11 cellular contexts compared by ENCODE assay signal in the genomic region with DNA sequence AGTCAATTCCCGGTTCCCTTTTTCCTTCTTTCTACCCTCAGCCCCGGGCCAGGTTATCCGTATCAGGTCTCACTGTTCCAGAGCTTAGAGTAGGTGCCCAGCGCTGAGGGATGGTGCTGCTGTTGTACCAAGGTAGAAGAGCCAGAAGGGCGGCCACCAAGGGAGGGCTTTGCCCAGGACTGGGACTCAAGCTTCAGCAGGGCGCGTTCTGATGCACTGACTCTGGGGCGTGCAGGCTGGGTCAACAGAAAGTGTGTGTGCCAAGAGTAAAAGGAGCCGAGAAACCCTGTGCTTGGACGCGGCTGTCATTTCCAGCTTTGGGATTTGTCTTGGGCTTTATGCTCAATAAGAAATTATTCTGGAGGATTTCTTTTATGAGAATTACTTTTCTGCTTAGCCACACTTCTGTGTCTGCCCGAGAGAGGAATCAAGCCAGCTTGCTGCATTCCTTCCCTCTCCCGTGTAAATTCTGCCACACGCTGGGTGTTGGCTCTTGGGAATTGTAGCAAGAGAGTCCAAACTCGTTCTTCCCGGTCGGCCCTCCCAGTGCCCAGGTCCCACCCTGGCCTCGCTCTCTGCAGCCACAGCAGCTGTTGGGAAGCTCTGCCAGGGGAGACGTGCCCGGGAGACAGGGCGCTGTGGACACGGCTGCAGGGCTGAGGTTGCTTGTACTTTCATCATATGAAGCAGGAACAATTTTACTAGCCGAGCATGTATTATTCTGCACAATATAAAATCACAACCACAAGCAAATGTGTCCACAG.
DNase-seq lines count a peak whose midpoint lies in the region; ATAC-seq and TF ChIP-seq lines count a peak whose summit lies in the region.
"Had no signal": no experiment of that assay in that cellular context is flagged by ENCODE, and none has a peak within 500 bp of the region (broad histone marks: within the 10 kb centered on the region; RNA-seq: fewer than 3 reads in every experiment).

No MANE protein-coding gene starts in this region.

- H3K4me3 ChIP-seq in AG04450 (ENCODE audit: low read depth, low read length) (peak overlapping the region; percentile 31), Panc1 (ENCODE audit: low read depth in 2 of 2, low read length in 2 of 2) (no peak overlapping the region), esophagus muscularis mucosa (peak overlapping the region; percentile 26 to 41 (median 38))

- peaks cover 16% of the 10 kb centered on the region for H3K27me3 Mint-ChIP-seq in nephron (ENCODE audit: low read depth)
- peaks cover 0 to 2% of the 10 kb centered on the region in 2 donors for H3K27me3 Mint-ChIP-seq in T-cell

- H3K4me1 ChIP-seq in Panc1 (ENCODE audit: control insufficient read depth, insufficient read depth, low read length) = no peaks in the 10 kb centered on the region; the same call in 1 of the 2 replicates
- H3K4me1 ChIP-seq in esophagus muscularis mucosa = peaks cover 0 to 28% (median 26%) of the 10 kb centered on the region in 4 donors

- peaks cover 15% of the 10 kb centered on the region for H3K9me3 ChIP-seq in AG04450 (ENCODE audit: control insufficient read depth, insufficient read depth, low read length)
- H3K9me3 ChIP-seq in Panc1 (ENCODE audit: control insufficient read depth, insufficient read depth, low read depth, low read length) = no peaks in the 10 kb centered on the region
- no peaks in the 10 kb centered on the region for H3K9me3 ChIP-seq in esophagus muscularis mucosa

- H3K27ac ChIP-seq in AG04450 (ENCODE audit: low read depth, low read length) (peak overlapping the region; percentile 52), Panc1 (ENCODE audit: low read length) (peak overlapping the region; percentile 65), esophagus muscularis mucosa (replicated peaks in 1 of 4) (peak overlapping the region; percentile 29 to 55 (median 41))

- no peaks in the 10 kb centered on the region for H3K9me3 Mint-ChIP-seq in nephron
- H3K9me3 Mint-ChIP-seq in T-cell = no peaks in the 10 kb centered on the region

- POLR2A ChIA-PET in AG04450 (lab: Yijun Ruan, JAX) (interaction anchor here (1.6 kb wide), 1 partner anchor 22 kb away, joined by 6 read pairs; no protein-coding TSS in a partner anchor), Panc1 (lab: Charles Lee) (no interaction called here), T-cell (lab: Charles Lee) (interaction anchor here in 1 of 2 donors (0.6 kb wide), 1 partner anchor 321 kb away, joined by 3 read pairs; no protein-coding TSS in a partner anchor)

- ATAC-seq in Panc1 = peak; percentile 71
- no peak for ATAC-seq in T-cell (replicated peaks in 1 of 4)
- no peak for ATAC-seq in GM21423 (IDR thresholded peaks at IDR 0.05; ENCODE audit: unreplicated experiment)
- ATAC-seq in HG03159 (IDR thresholded peaks at IDR 0.05; ENCODE audit: unreplicated experiment) = no peak

- in situ Hi-C loops in Panc1 (cut with HindIII; ENCODE audit: low pct_unique_long_range_greater_than_20kb, low sequenced_read_pairs) = no loop called here

- peak overlapping the region in 2 of 3 experiments; percentile 46 to 50 for H3K27ac Mint-ChIP-seq in nephron
- no peak overlapping the region for H3K27ac Mint-ChIP-seq in T-cell

- DNase-seq in AG04450 (ENCODE audit: low read depth, low spot score) = no peak
- no peak for DNase-seq in Panc1 (ENCODE audit: low read depth, low spot score)
- DNase-seq in esophagus muscularis mucosa (ENCODE audit: extremely low spot score) = no peak
- DNase-seq in T-cell = no peak
- no peak for DNase-seq in CD1c-positive myeloid dendritic cell (ENCODE audit: extremely low spot score)
- DNase-seq: activated CD4-positive, alpha-beta T cell treated with anti-CD3 and anti-CD28 coated beads for 1 hour; activated gamma-delta T cell treated with Interleukin-2 at 50 U/mL for 16 hours; NCI-H2029 treated with DMSO at 0.1 percent for 48 hours had no signal

- H3K4me1 Mint-ChIP-seq in nephron (peaks cover 26% of the 10 kb centered on the region), T-cell (no peaks in the 10 kb centered on the region)

- H3K36me3 Mint-ChIP-seq in nephron (ENCODE audit: low read depth) (peaks cover 32% of the 10 kb centered on the region), T-cell (peaks cover 14% of the 10 kb centered on the region)

- WGBS in esophagus muscularis mucosa = 57% methylated on average over 18 of the region's 23 CpGs

- TF ChIP-seq POLR2A in esophagus muscularis mucosa (IDR thresholded peaks at IDR 0.05; ENCODE audit: low read depth) = no peak

- H3K4me3 Mint-ChIP-seq in nephron = no peak overlapping the region
- no peak overlapping the region for H3K4me3 Mint-ChIP-seq in T-cell

- CTCF ChIA-PET in AG04450 (lab: Charles Lee) (interaction anchor here (2.4 to 2.5 kb wide), 2 partner anchors 33 to 378 kb away, joined by 6 to 12 read pairs; no protein-coding TSS in a partner anchor), Panc1 (lab: Charles Lee) (no interaction called here), T-cell (lab: Charles Lee) (interaction anchor here in 1 of 2 donors (0.6 kb wide), 1 partner anchor 107 kb away, joined by 3 read pairs; no protein-coding TSS in a partner anchor)

- H3K27me3 ChIP-seq in AG04450 (ENCODE audit: control insufficient read depth, insufficient read depth, low read length) = no peaks in the 10 kb centered on the region
- H3K27me3 ChIP-seq in Panc1 (ENCODE audit: control insufficient read depth, insufficient read depth, low read length) = no peaks in the 10 kb centered on the region
- no peaks in the 10 kb centered on the region for H3K27me3 ChIP-seq in esophagus muscularis mucosa

- no peak for TF ChIP-seq EP300 in esophagus muscularis mucosa (IDR thresholded peaks at IDR 0.05)

- intact Hi-C loops in Panc1 (cut with micrococcal nuclease; ENCODE audit: unreplicated experiment) = no loop called here
- intact Hi-C loops in esophagus muscularis mucosa (cut with DNase I) = no loop called here

- TF ChIP-seq CTCF in AG04450 (IDR thresholded peaks at IDR 0.05; ENCODE audit: low read depth, low read length) (no peak), Panc1 (IDR thresholded peaks at IDR 0.05) (no peak), esophagus muscularis mucosa (IDR thresholded peaks at IDR 0.05) (no peak), nephron (IDR thresholded peaks at IDR 0.05; ENCODE audit: unreplicated experiment in 3 of 3) (no peak)

- BruUV-seq in Panc1 (replicated peaks; lab: Mats Ljungman, UMichigan) = no TSS peak

- H3K36me3 ChIP-seq in Panc1 (ENCODE audit: control insufficient read depth, insufficient read depth, low read length) (no peaks in the 10 kb centered on the region), esophagus muscularis mucosa (peaks cover 0 to 25% (median 21%) of the 10 kb centered on the region in 4 donors)

Comparison
In these comparisons a context has a peak if more than half of its experiments do, and no peak if none do; other contexts are left out.
1. H3K4me3 ChIP-seq: peak in AG04450 (single experiment) and esophagus muscularis mucosa (4 of 4); none in Panc1 (0 of 2).
2. H3K27ac Mint-ChIP-seq: peak in nephron (2 of 3); none in T-cell (0 of 2).
3. Peak in every context shown above with its lines, with median percentiles within 50 percentile points of each other: H3K27ac ChIP-seq.